1 cellular context compared by ENCODE assay signal in the genomic region with DNA sequence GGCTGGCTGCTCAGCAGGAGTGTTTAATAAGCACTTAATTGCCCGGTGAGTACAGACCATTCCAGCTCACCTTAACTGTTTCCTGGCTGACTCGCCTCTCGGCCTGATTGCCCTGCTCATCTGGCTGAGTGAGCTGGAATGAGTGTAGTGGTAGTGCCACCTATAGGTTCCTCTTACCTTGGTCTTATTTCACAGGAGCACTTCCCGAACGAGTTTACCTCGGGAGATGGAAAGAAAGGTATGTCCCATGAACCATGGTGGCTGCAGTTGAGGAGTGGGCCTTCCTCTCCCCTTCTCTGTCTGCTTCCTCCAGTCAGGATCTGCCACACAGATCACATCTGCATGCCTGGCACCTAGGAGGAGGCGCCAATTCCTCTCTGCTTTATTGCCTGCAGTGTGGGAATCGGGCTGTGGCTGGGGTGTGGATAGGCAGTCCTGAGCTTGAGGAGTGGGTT.
TF ChIP-seq lines count a peak whose summit lies in the region.

No MANE protein-coding gene starts in this region.

TF ChIP-seq in Ishikawa, 13 proteins besides CTCF, POLR2A, EP300 and RAD21 (continued from another document):
- TF ChIP-seq, protein P1, sequence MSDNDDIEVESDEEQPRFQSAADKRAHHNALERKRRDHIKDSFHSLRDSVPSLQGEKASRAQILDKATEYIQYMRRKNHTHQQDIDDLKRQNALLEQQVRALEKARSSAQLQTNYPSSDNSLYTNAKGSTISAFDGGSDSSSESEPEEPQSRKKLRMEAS (IDR thresholded peaks at IDR 0.05), result peak; percentile 24; the same call in 1 of the 2 replicates
- TF ChIP-seq CEBPB (IDR thresholded peaks at IDR 0.05), result peak; percentile 36; the same call in 1 of the 2 replicates
TF ChIP-seq in Ishikawa: peak in this region for 6.
